Comparison of ENCODE assay signal across 27 cellular contexts in the genomic region with DNA sequence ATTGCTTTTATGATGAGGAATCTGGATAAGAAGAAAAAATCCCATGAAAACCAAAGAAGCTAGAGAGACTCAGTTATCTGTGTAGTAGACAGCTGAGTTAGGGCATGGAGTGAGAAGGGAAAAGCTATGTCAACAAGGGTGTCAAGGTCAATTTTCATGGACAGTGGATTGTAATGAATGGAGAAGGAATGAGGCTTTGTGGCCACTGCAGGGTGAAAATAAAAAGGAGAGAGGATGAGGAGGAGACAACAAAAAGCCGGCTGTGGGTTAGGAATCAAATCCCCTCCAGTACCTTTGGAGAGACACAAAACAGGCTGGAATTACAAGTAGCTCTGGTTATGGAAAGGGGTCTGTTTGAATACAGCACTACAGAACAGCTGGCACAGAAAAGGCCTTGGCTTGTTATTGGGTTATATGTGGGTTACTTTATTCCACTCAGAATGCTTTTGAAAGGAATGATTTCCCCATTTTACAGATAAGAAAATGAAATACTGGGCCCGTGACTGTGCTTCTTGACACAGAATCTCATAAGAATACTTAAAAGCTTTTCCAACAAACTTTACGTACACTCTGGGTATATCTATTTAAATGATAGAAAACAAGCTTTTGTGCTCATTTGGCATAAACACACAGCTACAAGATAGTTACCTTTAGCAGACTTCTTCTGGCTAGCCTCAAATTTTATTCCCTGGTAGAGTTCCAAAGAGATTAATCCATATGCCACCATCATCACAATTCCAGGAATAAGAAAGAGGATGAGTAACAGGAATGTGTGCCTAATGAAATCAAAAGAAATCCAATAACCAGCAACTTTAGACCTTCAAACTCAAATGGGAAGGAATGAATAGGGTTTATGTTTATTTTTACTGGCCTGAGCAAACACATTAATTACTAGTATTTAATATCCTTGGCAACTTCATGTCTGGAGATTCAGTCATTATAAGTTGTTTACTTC. TPM values are rescaled to one million over a fixed set of nuclear protein-coding genes. Genes with fewer than 3 reads are reported as not detected.
DNase-seq lines count a peak whose midpoint lies in the region; ATAC-seq and TF ChIP-seq lines count a peak whose summit lies in the region.
"Had no signal": no experiment of that assay in that cellular context is flagged by ENCODE, and none has a peak within 500 bp of the region (broad histone marks: within the 10 kb centered on the region; RNA-seq: fewer than 3 reads in every experiment).

No MANE protein-coding gene starts in this region.

- peaks cover 0 to 12% (median 0%) of the 10 kb centered on the region in 4 donors for H3K4me1 ChIP-seq in transverse colon
- H3K4me1 ChIP-seq: heart left ventricle, psoas muscle, tibial artery had no signal

- peak overlapping the region in 1 of 5 experiments; percentile 12 for H3K4me3 Mint-ChIP-seq in brain
- H3K4me3 Mint-ChIP-seq: activated CD4-positive, alpha-beta T cell treated with anti-CD3 and anti-CD28 coated beads for 36 hours; activated CD8-positive, alpha-beta T cell treated with anti-CD3 and anti-CD28 coated beads, Interleukin-2, amount 10 ng/mL, durations not matched to agents 7 days and 5 days had no signal

- TF ChIP-seq CTCF in brain (conservative IDR thresholded peaks at IDR 0.05) (no peak), transverse colon (IDR thresholded peaks at IDR 0.05) (no peak)

- intact Hi-C loops in transverse colon (cut with DNase I; ENCODE audit: low total_unique reads): no loop called here

- H3K36me3 Mint-ChIP-seq in brain: no peaks in the 10 kb centered on the region
- H3K36me3 Mint-ChIP-seq: activated naive CD4-positive, alpha-beta T cell treated with anti-CD3 and anti-CD28 coated beads, Interleukin-2, amount 50 U/mL, for 72 hours had no signal

- TF ChIP-seq POLR2A in transverse colon (IDR thresholded peaks at IDR 0.05): no peak

- peak overlapping the region in 4 of 5 experiments; percentile 3 to 61 (median 58) for H3K27ac Mint-ChIP-seq in brain
- H3K27ac Mint-ChIP-seq: activated CD4-positive, alpha-beta T cell treated with anti-CD3 and anti-CD28 coated beads for 36 hours; activated CD8-positive, alpha-beta T cell treated with anti-CD3 and anti-CD28 coated beads, Interleukin-2, amount 10 ng/mL, durations not matched to agents 7 days and 5 days; activated naive CD4-positive, alpha-beta T cell treated with anti-CD3 and anti-CD28 coated beads, Interleukin-2, amount 50 U/mL, for 72 hours had no signal

- no peaks in the 10 kb centered on the region for H3K9me3 ChIP-seq in transverse colon
- H3K9me3 ChIP-seq: heart left ventricle, psoas muscle, tibial artery had no signal

- in situ Hi-C loops in transverse colon (cut with MboI; ENCODE audit: low pct_ligation_motif_present in 1 of 4, low pct_unique_long_range_greater_than_20kb in 1 of 4, low sequenced_read_pairs in 3 of 4): no loop called here

- peak; percentile 13 for DNase-seq in LHCN-M2 (ENCODE audit: low read depth)
- DNase-seq in myocyte (ENCODE audit: low read depth): peak; percentile 58
- no peak for DNase-seq in transverse colon
- no peak for DNase-seq in GOT3 (lab: John Stamatoyannopoulos, UW)
- DNase-seq: activated CD4-positive, alpha-beta T cell treated with anti-CD3 and anti-CD28 coated beads for 36 hours; activated CD8-positive, alpha-beta T cell treated with anti-CD3 and anti-CD28 coated beads, Interleukin-2, amount 10 ng/mL, durations not matched to agents 7 days and 5 days; heart left ventricle; kidney glomerular epithelial cell; MV-4-11; NCI-H1436 treated with DMSO at 0.1 percent for 48 hours; NCI-H2107; NCI-H82; psoas muscle; small intestine; stimulated activated CD4-positive, alpha-beta T cell treated with anti-CD3 and anti-CD28 coated beads, Interleukin-1b, Interleukin-23, amount 100 ng/mL, for 48 hours; stimulated activated CD8-positive, alpha-beta memory T cell treated with anti-CD3 and anti-CD28 coated beads, Interleukin-4, amount 100 ng/mL, for 48 hours; tibial artery had no signal

- no peaks in the 10 kb centered on the region for H3K27me3 ChIP-seq in transverse colon
- H3K27me3 ChIP-seq: tibial artery had no signal

- H3K27ac ChIP-seq in transverse colon: peak overlapping the region; percentile 57 to 69 (median 63)
- H3K27ac ChIP-seq: C4-2B, psoas muscle, tibial artery had no signal

- ATAC-seq in GM18873 (IDR thresholded peaks at IDR 0.05; ENCODE audit: low FRiP score, unreplicated experiment) (no peak), HG02798 (IDR thresholded peaks at IDR 0.05; ENCODE audit: poor library complexity, unreplicated experiment) (no peak)
- ATAC-seq: activated CD4-positive, alpha-beta T cell treated with anti-CD3 and anti-CD28 coated beads for 36 hours; activated CD8-positive, alpha-beta T cell treated with anti-CD3 and anti-CD28 coated beads, Interleukin-2, amount 10 ng/mL, durations not matched to agents 7 days and 5 days; activated naive CD4-positive, alpha-beta T cell treated with anti-CD3 and anti-CD28 coated beads, Interleukin-2, amount 50 U/mL, for 72 hours; HCT116; heart left ventricle; psoas muscle had no signal

- WGBS in transverse colon (ENCODE audit: low coverage in 1 of 2), 2 donors: 47 to 59% methylated on average over 2 to 3 of the region's 3 CpGs

- peaks cover 36% of the 10 kb centered on the region for H3K4me1 Mint-ChIP-seq in brain
- H3K4me1 Mint-ChIP-seq: activated CD4-positive, alpha-beta T cell treated with anti-CD3 and anti-CD28 coated beads for 36 hours had no signal

- H3K4me3 ChIP-seq in transverse colon: no peak overlapping the region
- H3K4me3 ChIP-seq: heart left ventricle, lung, psoas muscle, tibial artery had no signal

- peaks cover 0 to 3% (median 0%) of the 10 kb centered on the region in 5 experiments for H3K9me3 Mint-ChIP-seq in brain
- H3K9me3 Mint-ChIP-seq: activated naive CD4-positive, alpha-beta T cell treated with anti-CD3 and anti-CD28 coated beads, Interleukin-2, amount 50 U/mL, for 72 hours had no signal

- no peaks in the 10 kb centered on the region for H3K27me3 Mint-ChIP-seq in brain

- H3K36me3 ChIP-seq in transverse colon: no peaks in the 10 kb centered on the region
- H3K36me3 ChIP-seq: heart left ventricle, tibial artery had no signal

- TF ChIP-seq EP300 in transverse colon (IDR thresholded peaks at IDR 0.05; ENCODE audit: low read depth): no peak

RNA-seq across cellular contexts. Expression of gene CCKAR, which starts 7.5 kb away (rescaled TPM):
- total RNA-seq in LHCN-M2 (2014; rRNA removed) (not detected in 2 replicates), myocyte (0.19 TPM in 1 of 2 replicates, not detected in the other), transverse colon (under 1 TPM in 2 of 4 donors, not detected in 2; 0.27 to 0.79 TPM)
- not detected for polyA plus RNA-seq in LHCN-M2 (2012)
- 0.19 TPM for polyA plus RNA-seq in brain (ENCODE audit: insufficient read depth, low read depth, low replicate concordance)
- 0.04 TPM for polyA plus RNA-seq in myocyte (2012)
- total RNA-seq: activated CD4-positive, alpha-beta T cell treated with anti-CD3 and anti-CD28 coated beads for 36 hours; activated CD8-positive, alpha-beta T cell treated with anti-CD3 and anti-CD28 coated beads, Interleukin-2, amount 10 ng/mL, durations not matched to agents 7 days and 5 days; activated naive CD4-positive, alpha-beta T cell treated with anti-CD3 and anti-CD28 coated beads, Interleukin-2, amount 50 U/mL, for 72 hours; endothelial cell of umbilical vein; OCI-LY7; psoas muscle; T-helper 2 cell treated with Interferon-gamma antibody and Interleukin-4, amounts not matched to agents 100 ng/mL and 5 ng/mL, for 36 hours had no signal
- polyA plus RNA-seq: endothelial cell of umbilical vein, heart left ventricle, lung, psoas muscle had no signal

Comparison
In these comparisons a context has a peak if more than half of its experiments do, and no peak if none do; other contexts are left out.
1. DNase-seq: peak in LHCN-M2 (single experiment) and myocyte (single experiment); none in transverse colon (single experiment) and GOT3 (single experiment).